In genomic region chr5:176573564-176574296, GRCh38 we compare ENCODE assay signal across 7 cellular contexts. TPM values are rescaled to one million over a fixed set of nuclear protein-coding genes. Genes with fewer than 3 reads are reported as not detected.
DNase-seq lines count a peak whose midpoint lies in the region; ATAC-seq and TF ChIP-seq lines count a peak whose summit lies in the region.

No MANE protein-coding gene starts in this region.

- ATAC-seq in HG02759 (IDR thresholded peaks at IDR 0.05; ENCODE audit: unreplicated experiment) (peak; percentile 73), upper lobe of right lung (peak; percentile 88)

- intact Hi-C loops in upper lobe of right lung (cut with DNase I) = no loop called here

- H3K27ac ChIP-seq in upper lobe of right lung = no peak overlapping the region

- no peaks in the 10 kb centered on the region for H3K27me3 ChIP-seq in GM06990 (replicated peaks; ENCODE audit: control insufficient read depth, insufficient read depth, low read length)
- peaks cover 4% of the 10 kb centered on the region for H3K27me3 ChIP-seq in upper lobe of right lung

- peak; percentile 47 for DNase-seq in GM06990 (ENCODE audit: extremely low read depth, insufficient read length)
- DNase-seq in RPMI7951 (ENCODE audit: low read depth) = peak; percentile 43
- peak; percentile 24 for DNase-seq in activated gamma-delta T cell (lab: John Stamatoyannopoulos, UW)
- peak; percentile 52 for DNase-seq in globus pallidus (ENCODE audit: low spot score)
- DNase-seq in pons (ENCODE audit: low spot score) = peak; percentile 50
- DNase-seq in upper lobe of right lung = peak; percentile 85

- no peak overlapping the region for H3K4me3 ChIP-seq in GM06990 (replicated peaks; ENCODE audit: low read depth, low read length)
- H3K4me3 ChIP-seq in upper lobe of right lung = no peak overlapping the region

- TF ChIP-seq CTCF in GM06990 (IDR thresholded peaks at IDR 0.05; ENCODE audit: insufficient read depth, low read length, poor library complexity, severe bottlenecking) = peak; percentile 90
- peak; percentile 88 for TF ChIP-seq CTCF in upper lobe of right lung (IDR thresholded peaks at IDR 0.05)

- H3K36me3 ChIP-seq in GM06990 (ENCODE audit: control insufficient read depth, insufficient read depth, low read length) (no peaks in the 10 kb centered on the region), upper lobe of right lung (no peaks in the 10 kb centered on the region)

- no peaks in the 10 kb centered on the region for H3K9me3 ChIP-seq in upper lobe of right lung

- H3K4me1 ChIP-seq in upper lobe of right lung = no peaks in the 10 kb centered on the region

RNA-seq across cellular contexts. Expression of gene CDHR2, which starts 24.6 kb away (rescaled TPM):
- total RNA-seq in RPMI7951 (2014; rRNA removed; shearing (Covaris generic)) = not detected in 2 replicates
- total RNA-seq in upper lobe of right lung = 0.35 TPM

RNA-seq across cellular contexts. Expression of gene GPRIN1, which starts 36.2 kb away (rescaled TPM):
- total RNA-seq in RPMI7951 (2014; rRNA removed; shearing (Covaris generic)) = 4.9 and 6.2 TPM in 2 replicates
- 1.4 TPM for total RNA-seq in upper lobe of right lung

RNA-seq across cellular contexts. Expression of gene RNF44, which starts 36.5 kb away (rescaled TPM):
- total RNA-seq in RPMI7951 (2014; rRNA removed; shearing (Covaris generic)) = 1.6 and 2.5 TPM in 2 replicates
- 48.0 TPM for total RNA-seq in upper lobe of right lung

RNA-seq across cellular contexts. Expression of gene SNCB, which starts 56.6 kb away (rescaled TPM):
- 1.3 TPM in 1 of 2 replicates, not detected in the other for total RNA-seq in RPMI7951 (2014; rRNA removed; shearing (Covaris generic))
- total RNA-seq in upper lobe of right lung = not detected

RNA-seq across cellular contexts. Expression of gene EIF4E1B, which starts 56.7 kb away (rescaled TPM):
- total RNA-seq in RPMI7951 (2014; rRNA removed; shearing (Covaris generic)) = not detected in 2 replicates
- not detected for total RNA-seq in upper lobe of right lung

Comparison
In these comparisons a context has a peak if more than half of its experiments do, and no peak if none do; other contexts are left out.
1. DNase-seq: peak in every context shown above with its lines; median percentile 85 in upper lobe of right lung; 52 in globus pallidus; 50 in pons; 47 in GM06990; 43 in RPMI7951; 24 in activated gamma-delta T cell.
2. RNA of gene RNF44, which starts 36.5 kb away (total RNA-seq): 48.0 TPM in upper lobe of right lung (single experiment); 1.6 to 2.5 TPM in RPMI7951; every median in the first group is over 10 times any median in the second.